Comparison of ENCODE assay signal across 1 cellular context in the genomic region with DNA sequence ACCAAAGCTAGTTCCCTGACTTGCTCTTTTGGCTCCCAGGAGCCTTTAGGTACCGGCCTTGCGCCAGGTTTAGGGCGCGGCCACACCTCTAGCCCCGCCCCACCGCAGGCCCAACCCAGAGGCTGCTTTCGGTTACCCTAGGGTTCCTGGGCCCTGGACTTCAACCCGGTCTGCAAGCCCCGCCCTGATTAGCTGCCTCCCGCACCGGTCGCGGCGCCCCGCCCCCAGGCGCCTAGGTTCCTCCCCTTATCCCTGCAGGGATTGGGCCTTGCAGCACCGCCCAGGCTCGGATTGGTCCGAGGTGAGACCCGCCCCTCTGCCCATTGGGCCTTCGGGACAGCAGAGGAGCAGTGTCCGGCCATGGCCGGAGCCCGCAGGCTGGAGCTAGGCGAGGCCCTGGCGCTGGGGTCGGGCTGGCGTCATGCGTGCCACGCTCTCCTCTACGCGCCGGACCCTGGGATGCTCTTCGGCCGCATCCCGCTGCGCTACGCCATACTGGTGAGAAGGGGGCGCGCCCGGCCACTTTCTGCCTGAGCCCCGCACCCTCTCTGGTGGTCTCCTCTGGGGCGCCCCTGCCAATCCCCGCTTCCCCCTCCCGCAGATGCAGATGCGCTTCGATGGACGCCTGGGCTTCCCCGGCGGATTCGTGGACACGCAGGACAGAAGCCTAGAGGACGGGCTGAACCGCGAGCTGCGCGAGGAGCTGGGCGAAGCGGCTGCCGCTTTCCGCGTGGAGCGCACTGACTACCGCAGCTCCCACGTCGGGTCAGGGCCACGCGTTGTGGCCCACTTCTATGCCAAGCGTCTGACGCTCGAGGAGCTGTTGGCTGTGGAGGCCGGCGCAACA.
TF ChIP-seq lines count a peak whose summit lies in the region.

TSS of gene NUDT16 (plus strand) at position 330 of the 847 bp plus-strand sequence. CDS start at position 361, 31 bp downstream.

TF ChIP-seq in K562, 482 proteins besides CTCF, POLR2A, EP300 and RAD21 (continued from another document and continues in another):
- TF ChIP-seq, protein P1, sequence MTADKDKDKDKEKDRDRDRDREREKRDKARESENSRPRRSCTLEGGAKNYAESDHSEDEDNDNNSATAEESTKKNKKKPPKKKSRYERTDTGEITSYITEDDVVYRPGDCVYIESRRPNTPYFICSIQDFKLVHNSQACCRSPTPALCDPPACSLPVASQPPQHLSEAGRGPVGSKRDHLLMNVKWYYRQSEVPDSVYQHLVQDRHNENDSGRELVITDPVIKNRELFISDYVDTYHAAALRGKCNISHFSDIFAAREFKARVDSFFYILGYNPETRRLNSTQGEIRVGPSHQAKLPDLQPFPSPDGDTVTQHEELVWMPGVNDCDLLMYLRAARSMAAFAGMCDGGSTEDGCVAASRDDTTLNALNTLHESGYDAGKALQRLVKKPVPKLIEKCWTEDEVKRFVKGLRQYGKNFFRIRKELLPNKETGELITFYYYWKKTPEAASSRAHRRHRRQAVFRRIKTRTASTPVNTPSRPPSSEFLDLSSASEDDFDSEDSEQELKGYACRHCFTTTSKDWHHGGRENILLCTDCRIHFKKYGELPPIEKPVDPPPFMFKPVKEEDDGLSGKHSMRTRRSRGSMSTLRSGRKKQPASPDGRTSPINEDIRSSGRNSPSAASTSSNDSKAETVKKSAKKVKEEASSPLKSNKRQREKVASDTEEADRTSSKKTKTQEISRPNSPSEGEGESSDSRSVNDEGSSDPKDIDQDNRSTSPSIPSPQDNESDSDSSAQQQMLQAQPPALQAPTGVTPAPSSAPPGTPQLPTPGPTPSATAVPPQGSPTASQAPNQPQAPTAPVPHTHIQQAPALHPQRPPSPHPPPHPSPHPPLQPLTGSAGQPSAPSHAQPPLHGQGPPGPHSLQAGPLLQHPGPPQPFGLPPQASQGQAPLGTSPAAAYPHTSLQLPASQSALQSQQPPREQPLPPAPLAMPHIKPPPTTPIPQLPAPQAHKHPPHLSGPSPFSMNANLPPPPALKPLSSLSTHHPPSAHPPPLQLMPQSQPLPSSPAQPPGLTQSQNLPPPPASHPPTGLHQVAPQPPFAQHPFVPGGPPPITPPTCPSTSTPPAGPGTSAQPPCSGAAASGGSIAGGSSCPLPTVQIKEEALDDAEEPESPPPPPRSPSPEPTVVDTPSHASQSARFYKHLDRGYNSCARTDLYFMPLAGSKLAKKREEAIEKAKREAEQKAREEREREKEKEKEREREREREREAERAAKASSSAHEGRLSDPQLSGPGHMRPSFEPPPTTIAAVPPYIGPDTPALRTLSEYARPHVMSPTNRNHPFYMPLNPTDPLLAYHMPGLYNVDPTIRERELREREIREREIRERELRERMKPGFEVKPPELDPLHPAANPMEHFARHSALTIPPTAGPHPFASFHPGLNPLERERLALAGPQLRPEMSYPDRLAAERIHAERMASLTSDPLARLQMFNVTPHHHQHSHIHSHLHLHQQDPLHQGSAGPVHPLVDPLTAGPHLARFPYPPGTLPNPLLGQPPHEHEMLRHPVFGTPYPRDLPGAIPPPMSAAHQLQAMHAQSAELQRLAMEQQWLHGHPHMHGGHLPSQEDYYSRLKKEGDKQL (CRISPR knock-in tag; IDR thresholded peaks at IDR 0.05; ENCODE audit: borderline replicate concordance) = no peak
- TF ChIP-seq PRDM10 (IDR thresholded peaks at IDR 0.05; ENCODE audit: partially characterized antibody) (peak; percentile 78), SAFB2 (IDR thresholded peaks at IDR 0.05; ENCODE audit: borderline replicate concordance, low read depth, low read length, severe bottlenecking) (no peak), HNRNPK (IDR thresholded peaks at IDR 0.05; ENCODE audit: low read depth, low read length, poor library complexity, severe bottlenecking) (no peak), NEUROD1 (IDR thresholded peaks at IDR 0.05; ENCODE audit: borderline replicate concordance, low read depth, low read length, partially characterized antibody) (peak; percentile 79), ATF1 (CRISPR knock-in tag; IDR thresholded peaks at IDR 0.05) (no peak), ATF1 (tag; IDR thresholded peaks at IDR 0.05) (peak; percentile 44; the same call in 1 of the 2 replicates), NONO (IDR thresholded peaks at IDR 0.05; ENCODE audit: low read depth in 2 of 2, low read length in 1 of 2) (peak in 1 of 2 experiments; percentile 79; a peak in 1 of 4 replicates), ZNF696 (CRISPR knock-in tag; conservative IDR thresholded peaks at IDR 0.05) (no peak), ZZZ3 (IDR thresholded peaks at IDR 0.05) (no peak), GTF3C2 (IDR thresholded peaks at IDR 0.05; ENCODE audit: borderline replicate concordance, extremely low read depth, insufficient read length) (no peak), ZNF507 (tag; conservative IDR thresholded peaks at IDR 0.05) (no peak), ZFP30 (CRISPR knock-in tag; IDR thresholded peaks at IDR 0.05; ENCODE audit: borderline replicate concordance) (no peak), DMBX1 (CRISPR knock-in tag; IDR thresholded peaks at IDR 0.05; ENCODE audit: borderline replicate concordance) (no peak), RBBP5 (IDR thresholded peaks at IDR 0.05; ENCODE audit: borderline replicate concordance, insufficient read depth, low read length, poor library complexity, severe bottlenecking) (peak; percentile 48), RBM15 (IDR thresholded peaks at IDR 0.05; ENCODE audit: insufficient read depth, low read length) (no peak), ZNF140 (CRISPR knock-in tag; IDR thresholded peaks at IDR 0.05) (no peak), TBP (optimal IDR thresholded peaks at IDR 0.05; ENCODE audit: low read depth, low read length) (peak; percentile 72), ZNF57 (CRISPR knock-in tag; IDR thresholded peaks at IDR 0.05) (no peak), MAZ (CRISPR knock-in tag; conservative IDR thresholded peaks at IDR 0.05 in 1 of 2, IDR thresholded peaks at IDR 0.05 in 1 of 2) (0 out of 4 replicates have a peak, but pooled peaks of 1 of the 2 experiments have one; percentile 26), MYC (IDR thresholded peaks at IDR 0.05; ENCODE audit: low read depth, low read length) (peak; percentile 70), MYC (CRISPR knock-in tag; IDR thresholded peaks at IDR 0.05; ENCODE audit: borderline replicate concordance, low read depth) (no peak), KLF16 (IDR thresholded peaks at IDR 0.05) (peak; percentile 87), ESRRB (CRISPR knock-in tag; IDR thresholded peaks at IDR 0.05; ENCODE audit: borderline replicate concordance) (no peak), SRSF9 (IDR thresholded peaks at IDR 0.05; ENCODE audit: borderline replicate concordance, low read depth, low read length) (no peak), NCOA4 (IDR thresholded peaks at IDR 0.05; ENCODE audit: partially characterized antibody) (no peak), SETDB1 (IDR thresholded peaks at IDR 0.05; ENCODE audit: low read length) (no peak), RBM14 (IDR thresholded peaks at IDR 0.05; ENCODE audit: borderline replicate concordance, insufficient read depth, low read depth, low read length) (no peak), NFIC (IDR thresholded peaks at IDR 0.05) (peak; percentile 62; the same call in 1 of the 2 replicates), CREM (IDR thresholded peaks at IDR 0.05; ENCODE audit: low read depth) (0 out of 2 replicates have a peak, but pooled peaks have one; percentile 21), PRMT5 (CRISPR knock-in tag; IDR thresholded peaks at IDR 0.05) (no peak), HLTF (IDR thresholded peaks at IDR 0.05) (no peak), PHB (CRISPR knock-in tag; IDR thresholded peaks at IDR 0.05) (no peak), POLR2AphosphoS5 (IDR thresholded peaks at IDR 0.05; ENCODE audit: control insufficient read depth, insufficient read depth, low read depth, low read length) (peak; percentile 47; the same call in 1 of the 2 replicates), GATA2 (CRISPR knock-in tag; IDR thresholded peaks at IDR 0.05) (no peak)
- TF ChIP-seq, protein P2, sequence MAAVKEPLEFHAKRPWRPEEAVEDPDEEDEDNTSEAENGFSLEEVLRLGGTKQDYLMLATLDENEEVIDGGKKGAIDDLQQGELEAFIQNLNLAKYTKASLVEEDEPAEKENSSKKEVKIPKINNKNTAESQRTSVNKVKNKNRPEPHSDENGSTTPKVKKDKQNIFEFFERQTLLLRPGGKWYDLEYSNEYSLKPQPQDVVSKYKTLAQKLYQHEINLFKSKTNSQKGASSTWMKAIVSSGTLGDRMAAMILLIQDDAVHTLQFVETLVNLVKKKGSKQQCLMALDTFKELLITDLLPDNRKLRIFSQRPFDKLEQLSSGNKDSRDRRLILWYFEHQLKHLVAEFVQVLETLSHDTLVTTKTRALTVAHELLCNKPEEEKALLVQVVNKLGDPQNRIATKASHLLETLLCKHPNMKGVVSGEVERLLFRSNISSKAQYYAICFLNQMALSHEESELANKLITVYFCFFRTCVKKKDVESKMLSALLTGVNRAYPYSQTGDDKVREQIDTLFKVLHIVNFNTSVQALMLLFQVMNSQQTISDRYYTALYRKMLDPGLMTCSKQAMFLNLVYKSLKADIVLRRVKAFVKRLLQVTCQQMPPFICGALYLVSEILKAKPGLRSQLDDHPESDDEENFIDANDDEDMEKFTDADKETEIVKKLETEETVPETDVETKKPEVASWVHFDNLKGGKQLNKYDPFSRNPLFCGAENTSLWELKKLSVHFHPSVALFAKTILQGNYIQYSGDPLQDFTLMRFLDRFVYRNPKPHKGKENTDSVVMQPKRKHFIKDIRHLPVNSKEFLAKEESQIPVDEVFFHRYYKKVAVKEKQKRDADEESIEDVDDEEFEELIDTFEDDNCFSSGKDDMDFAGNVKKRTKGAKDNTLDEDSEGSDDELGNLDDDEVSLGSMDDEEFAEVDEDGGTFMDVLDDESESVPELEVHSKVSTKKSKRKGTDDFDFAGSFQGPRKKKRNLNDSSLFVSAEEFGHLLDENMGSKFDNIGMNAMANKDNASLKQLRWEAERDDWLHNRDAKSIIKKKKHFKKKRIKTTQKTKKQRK (IDR thresholded peaks at IDR 0.05; ENCODE audit: borderline replicate concordance, low read depth, low read length) = peak; percentile 36; the same call in 1 of the 2 replicates
- TF ChIP-seq, protein P3, sequence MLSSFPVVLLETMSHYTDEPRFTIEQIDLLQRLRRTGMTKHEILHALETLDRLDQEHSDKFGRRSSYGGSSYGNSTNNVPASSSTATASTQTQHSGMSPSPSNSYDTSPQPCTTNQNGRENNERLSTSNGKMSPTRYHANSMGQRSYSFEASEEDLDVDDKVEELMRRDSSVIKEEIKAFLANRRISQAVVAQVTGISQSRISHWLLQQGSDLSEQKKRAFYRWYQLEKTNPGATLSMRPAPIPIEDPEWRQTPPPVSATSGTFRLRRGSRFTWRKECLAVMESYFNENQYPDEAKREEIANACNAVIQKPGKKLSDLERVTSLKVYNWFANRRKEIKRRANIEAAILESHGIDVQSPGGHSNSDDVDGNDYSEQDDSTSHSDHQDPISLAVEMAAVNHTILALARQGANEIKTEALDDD (IDR thresholded peaks at IDR 0.05) = no peak
